In genomic region chr11:105000797-105001196, GRCh38 we compare ENCODE assay signal across 8 cellular contexts. TPM values are rescaled to one million over a fixed set of nuclear protein-coding genes. Genes with fewer than 3 reads are reported as not detected.
DNase-seq lines count a peak whose midpoint lies in the region; ATAC-seq, FAIRE-seq and TF ChIP-seq lines count a peak whose summit lies in the region.

No MANE protein-coding gene starts in this region.

- H4K20me1 ChIP-seq in H1 (replicated peaks in 1 of 2; ENCODE audit: control insufficient read depth in 1 of 2, insufficient read depth in 2 of 2, low read length in 2 of 2) = no peaks in the 10 kb centered on the region

- H2AFZ ChIP-seq in H1 (ENCODE audit: low read length) = no peak overlapping the region

- no peaks in the 10 kb centered on the region for H3K79me2 ChIP-seq in H1 (ENCODE audit: control insufficient read depth in 1 of 2, insufficient read depth in 2 of 2, low read length in 2 of 2)

- H2BK15ac ChIP-seq in H1 (ENCODE audit: low read length) = no peak overlapping the region

- H3K14ac ChIP-seq in H1 (ENCODE audit: insufficient read length) = no peak overlapping the region

- H2AK5ac ChIP-seq in H1 (ENCODE audit: low read depth, low read length) = no peak overlapping the region

- H4K8ac ChIP-seq in H1 (ENCODE audit: extremely low read depth, insufficient read depth, low read length) = no peak overlapping the region

- H3K23me2 ChIP-seq in H1 (ENCODE audit: low read depth, low read length) = 0 out of 2 replicates have a peak, but pooled peaks cover 1% of the 10 kb centered on the region

- WGBS in H1 (ENCODE audit: extremely low coverage in 1 of 2, insufficient coverage in 1 of 2, insufficient read length in 1 of 2, insufficient replicate concordance in 2 of 2, low coverage in 1 of 2, low lambda C conversion rate in 2 of 2, missing lambda C conversion rate in 1 of 2), 2 experiments = 61% methylated on average over 7 of the region's 7 CpGs; no CpG with 5 or more reads in 1 of the 2 experiments
- WGBS in small intestine, 3 donors = 83 to 90% (median 87%) methylated on average over 7 of the region's 7 CpGs

- H2BK120ac ChIP-seq in H1 (replicated peaks; ENCODE audit: low read depth, low read length) = no peak overlapping the region

- TF ChIP-seq RAD21 in H1 (IDR thresholded peaks at IDR 0.05 in 1 of 2, conservative IDR thresholded peaks at IDR 0.05 in 1 of 2; ENCODE audit: low read depth in 2 of 2, low read length in 2 of 2) = peak; percentile 69 to 75

- H3K4ac ChIP-seq in H1 (replicated peaks; ENCODE audit: insufficient read length, low read depth, low read length) = no peak overlapping the region

- ATAC-seq in GM19043 (IDR thresholded peaks at IDR 0.05; ENCODE audit: low read depth, unreplicated experiment) (peak; percentile 83), HG03280 (IDR thresholded peaks at IDR 0.05; ENCODE audit: unreplicated experiment) (peak; percentile 96)

- H4K5ac ChIP-seq in H1 (ENCODE audit: insufficient read length, low read depth, low read length) = no peak overlapping the region

- POLR2A ChIA-PET in H1 (lab: Charles Lee; ENCODE audit: partially characterized antibody) = no interaction called here

- no peak for TF ChIP-seq EP300 in H1 (IDR thresholded peaks at IDR 0.05; ENCODE audit: borderline replicate concordance in 1 of 2, low read depth in 2 of 2, low read length in 2 of 2)

- no peak overlapping the region for H4K91ac ChIP-seq in H1 (replicated peaks; ENCODE audit: insufficient read length, low read length)

- no peak overlapping the region for H3K56ac ChIP-seq in H1 (replicated peaks; ENCODE audit: insufficient read length, low read depth, low read length)

- peak; percentile 48 for FAIRE-seq in H1 (lab: Jason Lieb, UNC)
- no peak for FAIRE-seq in small intestine (lab: Jason Lieb, UNC)

- no peak overlapping the region for H3K4me3 ChIP-seq in AG09309 (ENCODE audit: control insufficient read depth, low read depth, low read length)
- H3K4me3 ChIP-seq in H1 (ENCODE audit: extremely low read depth in 1 of 4, insufficient read depth in 2 of 4, low read depth in 3 of 4, low read length in 4 of 4) = no peak overlapping the region
- H3K4me3 ChIP-seq in small intestine (ENCODE audit: low read depth in 1 of 2, low read length in 2 of 2) = no peak overlapping the region

- H3K4me2 ChIP-seq in H1 (ENCODE audit: insufficient read depth in 1 of 2, low read depth in 2 of 2, low read length in 2 of 2) = no peak overlapping the region

- H2BK5ac ChIP-seq in H1 (ENCODE audit: low read depth, low read length) = no peak overlapping the region

- no peak overlapping the region for H2BK20ac ChIP-seq in H1 (ENCODE audit: low read length)

- no peak for TF ChIP-seq POLR2A in H1 (IDR thresholded peaks at IDR 0.05; ENCODE audit: control extremely low read depth in 1 of 2, low read depth in 2 of 2, low read length in 2 of 2)

- H3K9ac ChIP-seq in H1 (replicated peaks in 1 of 4; ENCODE audit: extremely low read depth in 1 of 4, low read depth in 3 of 4, low read length in 3 of 4) = no peak overlapping the region

- H3K23ac ChIP-seq in H1 (ENCODE audit: insufficient read length) = no peak overlapping the region

- CTCF ChIA-PET in H1 (lab: Charles Lee; ENCODE audit: partially characterized antibody) = interaction anchor here (0.6 to 1.5 kb wide), 12 partner anchors 8 to 712 kb away, joined by 3 to 5 read pairs (median 3); no protein-coding TSS in a partner anchor

- H3K27me3 ChIP-seq in H1 (replicated peaks in 1 of 4; ENCODE audit: control insufficient read depth in 3 of 4, extremely low read depth in 1 of 4, insufficient read depth in 3 of 4, low read length in 3 of 4) (no peaks in the 10 kb centered on the region), small intestine (ENCODE audit: control insufficient read depth in 2 of 2, insufficient read depth in 2 of 2, low read length in 2 of 2) (no peaks in the 10 kb centered on the region)

- no peaks in the 10 kb centered on the region for H3K36me3 ChIP-seq in H1 (ENCODE audit: control insufficient read depth in 2 of 4, insufficient read depth in 4 of 4, low read length in 3 of 4)
- peaks cover 0 to 2% of the 10 kb centered on the region in 2 donors for H3K36me3 ChIP-seq in small intestine (ENCODE audit: control insufficient read depth in 2 of 2, insufficient read depth in 2 of 2, low read length in 2 of 2)

- no peaks in the 10 kb centered on the region for H3K4me1 ChIP-seq in H1 (replicated peaks in 1 of 4; ENCODE audit: control insufficient read depth in 3 of 4, insufficient read depth in 4 of 4, low read length in 3 of 4)
- H3K4me1 ChIP-seq in small intestine (ENCODE audit: control insufficient read depth in 2 of 2, insufficient read depth in 1 of 2, low read depth in 1 of 2, low read length in 1 of 2) = no peaks in the 10 kb centered on the region

- peak overlapping the region; percentile 31; the same call in 1 of the 2 replicates for H2BK12ac ChIP-seq in H1 (ENCODE audit: low read depth, low read length)

- H3K79me1 ChIP-seq in H1 (ENCODE audit: low read depth, low read length) = no peaks in the 10 kb centered on the region

- DNase-seq in AG09309 (ENCODE audit: low read depth) (no peak), H1 (ENCODE audit: low read depth in 1 of 2, low spot score in 2 of 2) (peak in 1 of 2 experiments; percentile 76), small intestine (peak; percentile 25), 8988T (no peak), NCI-H345 treated with DMSO at 0.1 percent for 48 hours (lab: John Stamatoyannopoulos, UW; ENCODE audit: unreplicated experiment) (no peak)
- DNase-seq in activated CD4-positive, alpha-beta T cell treated with anti-CD3 and anti-CD28 coated beads for 4 hours = peak; percentile 44 to 52

- no peak overlapping the region for H3K27ac ChIP-seq in H1 (ENCODE audit: low read depth, low read length)
- H3K27ac ChIP-seq in small intestine (ENCODE audit: low read depth in 1 of 2, low read length in 1 of 2) = no peak overlapping the region

- TF ChIP-seq CTCF in AG09309 (IDR thresholded peaks at IDR 0.05; ENCODE audit: control insufficient read depth, insufficient read depth, low read depth, low read length, missing control alignments) (peak; percentile 45), H1 (IDR thresholded peaks at IDR 0.05; ENCODE audit: control extremely low read depth in 1 of 3, insufficient read depth in 1 of 3, low read depth in 1 of 3, low read length in 3 of 3) (peak; percentile 79 to 92 (median 85))

- H3K18ac ChIP-seq in H1 (ENCODE audit: extremely low read depth, low read length) = no peak overlapping the region

- H3K9me3 ChIP-seq in H1 (ENCODE audit: insufficient read depth in 2 of 2, low read depth in 1 of 2, low read length in 1 of 2) = no peaks in the 10 kb centered on the region
- no peaks in the 10 kb centered on the region for H3K9me3 ChIP-seq in small intestine (ENCODE audit: control insufficient read depth, low read depth)

TF ChIP-seq in H1, 55 proteins besides CTCF, POLR2A, EP300 and RAD21 (continues in another document):
- TF ChIP-seq TEAD4 (IDR thresholded peaks at IDR 0.05; ENCODE audit: low read depth, low read length) = 0 out of 2 replicates have a peak, but pooled peaks have one; percentile 21
- TF ChIP-seq KDM1A (IDR thresholded peaks at IDR 0.05; ENCODE audit: borderline replicate concordance, low read length) = no peak

RNA-seq across cellular contexts. Expression of gene CASP5, which starts 22.2 kb away (rescaled TPM):
- not detected in 2 replicates for total RNA-seq in H1 (2021; fragmentation: NEBNext Ultra II Directional; extraction: Animal tissue kit (Norgen Biotek cat#: 25700))
- polyA plus RNA-seq in H1 (2011; rRNA removed) (not detected in 2 replicates), small intestine (10 to 100 TPM in 1 of 3 donors, 1 to 10 TPM in 2; 4.7 to 15.1 (median 7.0) TPM)
- not detected for polyA plus RNA-seq in H1 (2011; cell fraction: cytosol; rRNA removed)
- polyA plus RNA-seq in H1 (2011; cell fraction: nucleus; rRNA removed) = not detected
- not detected in 4 replicates for polyA plus RNA-seq in H1 (2012, experiment 1 of 2)
- not detected for polyA plus RNA-seq in H1 (2012, experiment 2 of 2)
- polyA plus RNA-seq in H1 (2013, experiment 1 of 2) = not detected
- polyA plus RNA-seq in H1 (2013, experiment 2 of 2) = not detected
- not detected in 2 replicates for polyA minus RNA-seq in H1 (2011; rRNA and poly(A)+ RNA removed)
- polyA minus RNA-seq in H1 (2011; cell fraction: cytosol; rRNA and poly(A)+ RNA removed) = not detected
- polyA minus RNA-seq in H1 (2011; cell fraction: nucleus; rRNA and poly(A)+ RNA removed) = not detected

RNA-seq across cellular contexts. Expression of gene CASP4, which starts 32.4 kb away (rescaled TPM):
- total RNA-seq in H1 (2021; fragmentation: NEBNext Ultra II Directional; extraction: Animal tissue kit (Norgen Biotek cat#: 25700)) = not detected in 2 replicates
- polyA plus RNA-seq in H1 (2011; rRNA removed) = 0.05 and 0.09 TPM in 2 replicates
- 0.10 TPM for polyA plus RNA-seq in H1 (2011; cell fraction: cytosol; rRNA removed)
- not detected for polyA plus RNA-seq in H1 (2011; cell fraction: nucleus; rRNA removed)
- polyA plus RNA-seq in H1 (2012, experiment 1 of 2) = not detected in 4 replicates
- not detected for polyA plus RNA-seq in H1 (2012, experiment 2 of 2)
- 0.24 TPM for polyA plus RNA-seq in H1 (2013, experiment 1 of 2)
- 0.09 TPM for polyA plus RNA-seq in H1 (2013, experiment 2 of 2)
- 0.06 and 0.49 TPM in 2 replicates for polyA minus RNA-seq in H1 (2011; rRNA and poly(A)+ RNA removed)
- not detected for polyA minus RNA-seq in H1 (2011; cell fraction: cytosol; rRNA and poly(A)+ RNA removed)
- not detected for polyA minus RNA-seq in H1 (2011; cell fraction: nucleus; rRNA and poly(A)+ RNA removed)
- 100 to 1,000 TPM in 1 of 3 donors, 10 to 100 TPM in 2; 82.8 to 113 (median 86.8) TPM for polyA plus RNA-seq in small intestine

RNA-seq across cellular contexts. Expression of gene CASP1, which starts 34.1 kb away (rescaled TPM):
- total RNA-seq in H1 (2021; fragmentation: NEBNext Ultra II Directional; extraction: Animal tissue kit (Norgen Biotek cat#: 25700)) = not detected in 2 replicates
- polyA plus RNA-seq in H1 (2011; rRNA removed) (not detected in 2 replicates), small intestine (100 to 1,000 TPM in 2 of 3 donors, 10 to 100 TPM in 1; 69.3 to 392 (median 102) TPM)
- polyA plus RNA-seq in H1 (2011; cell fraction: cytosol; rRNA removed) = not detected
- polyA plus RNA-seq in H1 (2011; cell fraction: nucleus; rRNA removed) = not detected
- not detected in 4 replicates for polyA plus RNA-seq in H1 (2012, experiment 1 of 2)
- not detected for polyA plus RNA-seq in H1 (2012, experiment 2 of 2)
- polyA plus RNA-seq in H1 (2013, experiment 1 of 2) = not detected
- not detected for polyA plus RNA-seq in H1 (2013, experiment 2 of 2)
- polyA minus RNA-seq in H1 (2011; rRNA and poly(A)+ RNA removed) = not detected in 2 replicates
- polyA minus RNA-seq in H1 (2011; cell fraction: cytosol; rRNA and poly(A)+ RNA removed) = not detected
- polyA minus RNA-seq in H1 (2011; cell fraction: nucleus; rRNA and poly(A)+ RNA removed) = not detected

RNA-seq across cellular contexts. Expression of gene CARD16, which starts 44.3 kb away (rescaled TPM):
- total RNA-seq in H1 (2021; fragmentation: NEBNext Ultra II Directional; extraction: Animal tissue kit (Norgen Biotek cat#: 25700)) = not detected in 2 replicates
- not detected in 2 replicates for polyA plus RNA-seq in H1 (2011; rRNA removed)
- not detected for polyA plus RNA-seq in H1 (2011; cell fraction: cytosol; rRNA removed)
- polyA plus RNA-seq in H1 (2011; cell fraction: nucleus; rRNA removed) = not detected
- polyA plus RNA-seq in H1 (2012, experiment 1 of 2) = not detected in 4 replicates
- polyA plus RNA-seq in H1 (2012, experiment 2 of 2) = not detected
- polyA plus RNA-seq in H1 (2013, experiment 1 of 2) = not detected
- polyA plus RNA-seq in H1 (2013, experiment 2 of 2) = not detected
- polyA minus RNA-seq in H1 (2011; rRNA and poly(A)+ RNA removed) = not detected in 2 replicates
- not detected for polyA minus RNA-seq in H1 (2011; cell fraction: cytosol; rRNA and poly(A)+ RNA removed)
- not detected for polyA minus RNA-seq in H1 (2011; cell fraction: nucleus; rRNA and poly(A)+ RNA removed)
- polyA plus RNA-seq in small intestine = 100 to 1,000 TPM in 1 of 3 donors, 10 to 100 TPM in 2; 67.3 to 145 (median 73.8) TPM

Comparison
In these comparisons a context has a peak if more than half of its experiments do, and no peak if none do; other contexts are left out.
1. DNase-seq: peak in activated CD4-positive, alpha-beta T cell treated with anti-CD3 and anti-CD28 coated beads for 4 hours (2 of 2) and small intestine (single experiment); none in AG09309 (single experiment), 8988T (single experiment) and NCI-H345 treated with DMSO at 0.1 percent for 48 hours (single experiment).
2. RNA of gene CASP4, which starts 32.4 kb away (polyA plus RNA-seq): 82.8 to 113 TPM in small intestine; 0.05 to 0.24 TPM in H1; every median in the first group is over 10 times any median in the second.
3. RNA of gene CASP1, which starts 34.1 kb away (polyA plus RNA-seq): 69.3 to 392 TPM in small intestine; not detected in H1; every median in the first group is over 10 times any median in the second.